ENCODE assay signal across 1 cellular context in the genomic region with DNA sequence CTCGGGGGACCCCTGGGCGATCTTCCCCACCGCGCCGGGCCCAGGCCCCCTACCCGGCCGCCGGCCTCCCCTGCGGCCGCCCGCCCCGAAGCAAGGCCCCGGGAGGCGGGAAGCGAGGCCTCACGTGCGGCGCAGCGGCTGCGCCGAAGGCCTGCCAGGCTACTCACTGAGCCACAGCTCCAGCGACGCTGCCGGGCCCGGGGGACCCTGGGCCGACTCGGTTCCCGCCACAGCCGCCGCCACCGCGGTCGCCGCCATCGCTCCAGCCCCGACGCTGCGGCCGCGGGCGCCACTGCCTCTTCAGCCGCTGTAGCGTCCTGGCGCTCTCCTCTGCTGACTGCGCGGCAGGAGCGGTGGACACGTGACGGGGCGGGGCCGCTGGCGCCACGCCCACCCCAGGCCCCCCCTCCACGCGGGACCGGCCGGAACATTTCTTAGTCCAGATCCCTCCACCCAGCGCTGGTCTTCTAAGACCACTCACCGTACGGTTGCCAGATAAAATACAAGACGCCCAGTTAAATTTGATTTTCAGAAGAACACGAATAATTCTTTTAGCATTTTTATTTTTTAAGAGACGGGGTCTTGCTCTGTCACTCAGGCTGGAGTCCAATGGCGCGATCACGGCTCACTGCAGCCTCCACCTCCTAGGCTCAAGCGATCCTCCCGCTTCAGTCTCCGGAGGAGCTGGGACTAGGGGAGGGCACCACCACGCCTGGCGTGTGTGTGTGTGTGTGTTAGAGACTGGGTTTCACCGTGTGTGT.
A peak's percentile ranks its signal among the peaks of the same experiment; 100 is the strongest.
TF ChIP-seq lines count a peak whose summit lies in the region.

TSS of gene GGA2 (minus strand) at position 341 of the 761 bp plus-strand sequence. CDS start at position 258, 83 bp downstream.

TF ChIP-seq in HepG2, 621 proteins besides CTCF, POLR2A, EP300 and RAD21 (continued from another document and continues in another):
- TF ChIP-seq ZNF589 (CRISPR knock-in tag; conservative IDR thresholded peaks at IDR 0.05), result 0 out of 2 replicates have a peak, but pooled peaks have one; percentile 46
- TF ChIP-seq, protein P1, sequence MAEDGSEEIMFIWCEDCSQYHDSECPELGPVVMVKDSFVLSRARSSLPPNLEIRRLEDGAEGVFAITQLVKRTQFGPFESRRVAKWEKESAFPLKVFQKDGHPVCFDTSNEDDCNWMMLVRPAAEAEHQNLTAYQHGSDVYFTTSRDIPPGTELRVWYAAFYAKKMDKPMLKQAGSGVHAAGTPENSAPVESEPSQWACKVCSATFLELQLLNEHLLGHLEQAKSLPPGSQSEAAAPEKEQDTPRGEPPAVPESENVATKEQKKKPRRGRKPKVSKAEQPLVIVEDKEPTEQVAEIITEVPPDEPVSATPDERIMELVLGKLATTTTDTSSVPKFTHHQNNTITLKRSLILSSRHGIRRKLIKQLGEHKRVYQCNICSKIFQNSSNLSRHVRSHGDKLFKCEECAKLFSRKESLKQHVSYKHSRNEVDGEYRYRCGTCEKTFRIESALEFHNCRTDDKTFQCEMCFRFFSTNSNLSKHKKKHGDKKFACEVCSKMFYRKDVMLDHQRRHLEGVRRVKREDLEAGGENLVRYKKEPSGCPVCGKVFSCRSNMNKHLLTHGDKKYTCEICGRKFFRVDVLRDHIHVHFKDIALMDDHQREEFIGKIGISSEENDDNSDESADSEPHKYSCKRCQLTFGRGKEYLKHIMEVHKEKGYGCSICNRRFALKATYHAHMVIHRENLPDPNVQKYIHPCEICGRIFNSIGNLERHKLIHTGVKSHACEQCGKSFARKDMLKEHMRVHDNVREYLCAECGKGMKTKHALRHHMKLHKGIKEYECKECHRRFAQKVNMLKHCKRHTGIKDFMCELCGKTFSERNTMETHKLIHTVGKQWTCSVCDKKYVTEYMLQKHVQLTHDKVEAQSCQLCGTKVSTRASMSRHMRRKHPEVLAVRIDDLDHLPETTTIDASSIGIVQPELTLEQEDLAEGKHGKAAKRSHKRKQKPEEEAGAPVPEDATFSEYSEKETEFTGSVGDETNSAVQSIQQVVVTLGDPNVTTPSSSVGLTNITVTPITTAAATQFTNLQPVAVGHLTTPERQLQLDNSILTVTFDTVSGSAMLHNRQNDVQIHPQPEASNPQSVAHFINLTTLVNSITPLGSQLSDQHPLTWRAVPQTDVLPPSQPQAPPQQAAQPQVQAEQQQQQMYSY (CRISPR knock-in tag; IDR thresholded peaks at IDR 0.05), result peak; percentile 79; the same call in 1 of the 2 replicates
- TF ChIP-seq ZBTB26 (CRISPR knock-in tag; IDR thresholded peaks at IDR 0.05; ENCODE audit: borderline replicate concordance), result peak; percentile 81
- no peak for TF ChIP-seq RFX1 (IDR thresholded peaks at IDR 0.05)
- no peak for TF ChIP-seq ZNF615 (CRISPR knock-in tag; IDR thresholded peaks at IDR 0.05; ENCODE audit: borderline replicate concordance)
- TF ChIP-seq, protein P2, sequence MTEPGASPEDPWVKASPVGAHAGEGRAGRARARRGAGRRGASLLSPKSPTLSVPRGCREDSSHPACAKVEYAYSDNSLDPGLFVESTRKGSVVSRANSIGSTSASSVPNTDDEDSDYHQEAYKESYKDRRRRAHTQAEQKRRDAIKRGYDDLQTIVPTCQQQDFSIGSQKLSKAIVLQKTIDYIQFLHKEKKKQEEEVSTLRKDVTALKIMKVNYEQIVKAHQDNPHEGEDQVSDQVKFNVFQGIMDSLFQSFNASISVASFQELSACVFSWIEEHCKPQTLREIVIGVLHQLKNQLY (CRISPR knock-in tag; IDR thresholded peaks at IDR 0.05), result peak; percentile 86
- TF ChIP-seq DMAP1 (CRISPR knock-in tag; IDR thresholded peaks at IDR 0.05), result peak; percentile 78
- TF ChIP-seq HINFP (CRISPR knock-in tag; IDR thresholded peaks at IDR 0.05; ENCODE audit: low read depth), result peak; percentile 95
- peak; percentile 55 for TF ChIP-seq ZNF775 (CRISPR knock-in tag; IDR thresholded peaks at IDR 0.05; ENCODE audit: borderline replicate concordance)
- peak; percentile 84 for TF ChIP-seq ARID5B (CRISPR knock-in tag; IDR thresholded peaks at IDR 0.05)
- peak; percentile 76; the same call in 1 of the 2 replicates for TF ChIP-seq JUN (CRISPR knock-in tag; IDR thresholded peaks at IDR 0.05)
- TF ChIP-seq, protein P3, sequence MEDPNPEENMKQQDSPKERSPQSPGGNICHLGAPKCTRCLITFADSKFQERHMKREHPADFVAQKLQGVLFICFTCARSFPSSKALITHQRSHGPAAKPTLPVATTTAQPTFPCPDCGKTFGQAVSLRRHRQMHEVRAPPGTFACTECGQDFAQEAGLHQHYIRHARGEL (CRISPR knock-in tag; IDR thresholded peaks at IDR 0.05), result no peak
- TF ChIP-seq ZNF563 (CRISPR knock-in tag; IDR thresholded peaks at IDR 0.05), result peak; percentile 99
- peak; percentile 88 for TF ChIP-seq TEF (CRISPR knock-in tag; IDR thresholded peaks at IDR 0.05)
- peak; percentile 81; the same call in 1 of the 2 replicates for TF ChIP-seq RXRB (CRISPR knock-in tag; IDR thresholded peaks at IDR 0.05; ENCODE audit: borderline replicate concordance)
- peak; percentile 96 for TF ChIP-seq RFXAP (CRISPR knock-in tag; IDR thresholded peaks at IDR 0.05; ENCODE audit: borderline replicate concordance)
- TF ChIP-seq, protein P4, sequence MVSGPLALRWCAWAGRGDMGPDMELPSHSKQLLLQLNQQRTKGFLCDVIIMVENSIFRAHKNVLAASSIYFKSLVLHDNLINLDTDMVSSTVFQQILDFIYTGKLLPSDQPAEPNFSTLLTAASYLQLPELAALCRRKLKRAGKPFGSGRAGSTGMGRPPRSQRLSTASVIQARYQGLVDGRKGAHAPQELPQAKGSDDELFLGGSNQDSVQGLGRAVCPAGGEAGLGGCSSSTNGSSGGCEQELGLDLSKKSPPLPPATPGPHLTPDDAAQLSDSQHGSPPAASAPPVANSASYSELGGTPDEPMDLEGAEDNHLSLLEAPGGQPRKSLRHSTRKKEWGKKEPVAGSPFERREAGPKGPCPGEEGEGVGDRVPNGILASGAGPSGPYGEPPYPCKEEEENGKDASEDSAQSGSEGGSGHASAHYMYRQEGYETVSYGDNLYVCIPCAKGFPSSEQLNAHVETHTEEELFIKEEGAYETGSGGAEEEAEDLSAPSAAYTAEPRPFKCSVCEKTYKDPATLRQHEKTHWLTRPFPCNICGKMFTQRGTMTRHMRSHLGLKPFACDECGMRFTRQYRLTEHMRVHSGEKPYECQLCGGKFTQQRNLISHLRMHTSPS (CRISPR knock-in tag; IDR thresholded peaks at IDR 0.05; ENCODE audit: low read depth), result no peak; the same call in 1 of the 2 replicates
- TF ChIP-seq TOPORS (CRISPR knock-in tag; IDR thresholded peaks at IDR 0.05), result peak; percentile 84; the same call in 1 of the 2 replicates
- peak; percentile 69 for TF ChIP-seq ZNF800 (CRISPR knock-in tag; IDR thresholded peaks at IDR 0.05)
- TF ChIP-seq CENPBD1 (CRISPR knock-in tag; IDR thresholded peaks at IDR 0.05; ENCODE audit: borderline replicate concordance, low read depth), result no peak
- TF ChIP-seq, protein P5, sequence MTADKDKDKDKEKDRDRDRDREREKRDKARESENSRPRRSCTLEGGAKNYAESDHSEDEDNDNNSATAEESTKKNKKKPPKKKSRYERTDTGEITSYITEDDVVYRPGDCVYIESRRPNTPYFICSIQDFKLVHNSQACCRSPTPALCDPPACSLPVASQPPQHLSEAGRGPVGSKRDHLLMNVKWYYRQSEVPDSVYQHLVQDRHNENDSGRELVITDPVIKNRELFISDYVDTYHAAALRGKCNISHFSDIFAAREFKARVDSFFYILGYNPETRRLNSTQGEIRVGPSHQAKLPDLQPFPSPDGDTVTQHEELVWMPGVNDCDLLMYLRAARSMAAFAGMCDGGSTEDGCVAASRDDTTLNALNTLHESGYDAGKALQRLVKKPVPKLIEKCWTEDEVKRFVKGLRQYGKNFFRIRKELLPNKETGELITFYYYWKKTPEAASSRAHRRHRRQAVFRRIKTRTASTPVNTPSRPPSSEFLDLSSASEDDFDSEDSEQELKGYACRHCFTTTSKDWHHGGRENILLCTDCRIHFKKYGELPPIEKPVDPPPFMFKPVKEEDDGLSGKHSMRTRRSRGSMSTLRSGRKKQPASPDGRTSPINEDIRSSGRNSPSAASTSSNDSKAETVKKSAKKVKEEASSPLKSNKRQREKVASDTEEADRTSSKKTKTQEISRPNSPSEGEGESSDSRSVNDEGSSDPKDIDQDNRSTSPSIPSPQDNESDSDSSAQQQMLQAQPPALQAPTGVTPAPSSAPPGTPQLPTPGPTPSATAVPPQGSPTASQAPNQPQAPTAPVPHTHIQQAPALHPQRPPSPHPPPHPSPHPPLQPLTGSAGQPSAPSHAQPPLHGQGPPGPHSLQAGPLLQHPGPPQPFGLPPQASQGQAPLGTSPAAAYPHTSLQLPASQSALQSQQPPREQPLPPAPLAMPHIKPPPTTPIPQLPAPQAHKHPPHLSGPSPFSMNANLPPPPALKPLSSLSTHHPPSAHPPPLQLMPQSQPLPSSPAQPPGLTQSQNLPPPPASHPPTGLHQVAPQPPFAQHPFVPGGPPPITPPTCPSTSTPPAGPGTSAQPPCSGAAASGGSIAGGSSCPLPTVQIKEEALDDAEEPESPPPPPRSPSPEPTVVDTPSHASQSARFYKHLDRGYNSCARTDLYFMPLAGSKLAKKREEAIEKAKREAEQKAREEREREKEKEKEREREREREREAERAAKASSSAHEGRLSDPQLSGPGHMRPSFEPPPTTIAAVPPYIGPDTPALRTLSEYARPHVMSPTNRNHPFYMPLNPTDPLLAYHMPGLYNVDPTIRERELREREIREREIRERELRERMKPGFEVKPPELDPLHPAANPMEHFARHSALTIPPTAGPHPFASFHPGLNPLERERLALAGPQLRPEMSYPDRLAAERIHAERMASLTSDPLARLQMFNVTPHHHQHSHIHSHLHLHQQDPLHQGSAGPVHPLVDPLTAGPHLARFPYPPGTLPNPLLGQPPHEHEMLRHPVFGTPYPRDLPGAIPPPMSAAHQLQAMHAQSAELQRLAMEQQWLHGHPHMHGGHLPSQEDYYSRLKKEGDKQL (CRISPR knock-in tag; IDR thresholded peaks at IDR 0.05; ENCODE audit: low read depth), result 0 out of 2 replicates have a peak, but pooled peaks have one; percentile 37
- peak; percentile 93 for TF ChIP-seq ZNF331 (CRISPR knock-in tag; IDR thresholded peaks at IDR 0.05)
- TF ChIP-seq ZNF44 (CRISPR knock-in tag; IDR thresholded peaks at IDR 0.05), result 0 out of 2 replicates have a peak, but pooled peaks have one; percentile 44
- peak; percentile 98 for TF ChIP-seq ETV6 (CRISPR knock-in tag; conservative IDR thresholded peaks at IDR 0.05)
- no peak; the same call in 1 of the 2 replicates for TF ChIP-seq ZNF33A (CRISPR knock-in tag; IDR thresholded peaks at IDR 0.05; ENCODE audit: borderline replicate concordance)
